In genomic region chr15:28789401-28790114, GRCh38 we compare ENCODE assay signal across 11 cellular contexts. TPM values are rescaled to one million over a fixed set of nuclear protein-coding genes. Genes with fewer than 3 reads are reported as not detected.
DNase-seq lines count a peak whose midpoint lies in the region; ATAC-seq, FAIRE-seq and TF ChIP-seq lines count a peak whose summit lies in the region.
"Not testable (repeated sequence)": the region's sequence is repeated elsewhere in the genome, so short reads cannot be mapped to it uniquely, and the experiment has no call there.
"Had no signal": no experiment of that assay in that cellular context is flagged by ENCODE, and none has a peak within 500 bp of the region (broad histone marks: within the 10 kb centered on the region; RNA-seq: fewer than 3 reads in every experiment).

No MANE protein-coding gene starts in this region.

- not testable (repeated sequence) for TF ChIP-seq POLR2A in H1 (IDR thresholded peaks at IDR 0.05; ENCODE audit: control extremely low read depth in 1 of 2, low read depth in 2 of 2, low read length in 2 of 2)

- H2AFZ ChIP-seq in H9 (ENCODE audit: low read length) = not testable (repeated sequence)
- peak overlapping the region; percentile 95; the same call in 1 of the 2 replicates for H2AFZ ChIP-seq in H1 (ENCODE audit: low read length)

- not testable (repeated sequence) for H3K36me3 Mint-ChIP-seq in H9 (ENCODE audit: insufficient read depth in 1 of 3, low read depth in 3 of 3); T-helper 17 cell (ENCODE audit: low read depth); activated T-helper 17 cell treated with anti-CD3 and anti-CD28 coated beads, Interleukin-2, amount 50 U/mL, for 72 hours (ENCODE audit: low read depth)

- H3K4me3 ChIP-seq in H1 (ENCODE audit: extremely low read depth in 1 of 4, insufficient read depth in 2 of 4, low read depth in 3 of 4, low read length in 4 of 4) (peak overlapping the region in 2 of 4 experiments; percentile 14 to 51; a peak in 3 of 8 replicates), iPS-15b (ENCODE audit: low read depth, low read length) (peak overlapping the region; percentile 22), aorta (ENCODE audit: low read length in 2 of 2) (peak overlapping the region in 1 of 2 donors; percentile 4)

- H4K5ac ChIP-seq in H9 (ENCODE audit: insufficient read length, low read depth, low read length); H1 (ENCODE audit: insufficient read length, low read depth, low read length): not testable (repeated sequence)

- not testable (repeated sequence) for H3K23ac ChIP-seq in H9 (ENCODE audit: insufficient read length, low read depth, low read length); H1 (ENCODE audit: insufficient read length)

- not testable (repeated sequence) for H4K20me1 ChIP-seq in H9 (ENCODE audit: control insufficient read depth, insufficient read depth, insufficient read length); H1 (replicated peaks in 1 of 2; ENCODE audit: control insufficient read depth in 1 of 2, insufficient read depth in 2 of 2, low read length in 2 of 2)

- not testable (repeated sequence) for H3K36me3 ChIP-seq in H1 (ENCODE audit: control insufficient read depth in 2 of 4, insufficient read depth in 4 of 4, low read length in 3 of 4); iPS-15b (ENCODE audit: control insufficient read depth, insufficient read depth, low read length); aorta (ENCODE audit: control insufficient read depth in 1 of 2, insufficient read depth in 2 of 2, low read length in 1 of 2)

- not testable (repeated sequence) for H2BK120ac ChIP-seq in H9 (ENCODE audit: low read depth, low read length, poor library complexity, severe bottlenecking); H1 (replicated peaks; ENCODE audit: low read depth, low read length)

- not testable (repeated sequence) for H2BK15ac ChIP-seq in H9 (ENCODE audit: low read depth, low read length); H1 (ENCODE audit: low read length)

- H2BK5ac ChIP-seq in H9 (ENCODE audit: insufficient read length, low read length); H1 (ENCODE audit: low read depth, low read length): not testable (repeated sequence)

- not testable (repeated sequence) for H3K4ac ChIP-seq in H9 (ENCODE audit: low read depth, low read length); H1 (replicated peaks; ENCODE audit: insufficient read length, low read depth, low read length)

- H3K27ac Mint-ChIP-seq in H9; T-helper 17 cell; activated T-helper 17 cell treated with anti-CD3 and anti-CD28 coated beads, Interleukin-2, amount 50 U/mL, for 72 hours: not testable (repeated sequence)

- H3K4me2 ChIP-seq in H9 (ENCODE audit: insufficient read depth, insufficient read length, low read length) = not testable (repeated sequence)
- H3K4me2 ChIP-seq in H1 (ENCODE audit: insufficient read depth in 1 of 2, low read depth in 2 of 2, low read length in 2 of 2) = peak overlapping the region; percentile 49 to 56; a peak in 3 of 4 replicates

- H2AK5ac ChIP-seq in H9 (ENCODE audit: insufficient read length, low read length); H1 (ENCODE audit: low read depth, low read length): not testable (repeated sequence)

- peak; percentile 64 for DNase-seq in H9
- peak; percentile 38 for DNase-seq in NCI-H2107 treated with DMSO at 0.1 percent for 48 hours (lab: John Stamatoyannopoulos, UW; ENCODE audit: unreplicated experiment)
- not testable (repeated sequence) for DNase-seq in T-helper 17 cell
- DNase-seq in H1 (ENCODE audit: low read depth in 1 of 2, low spot score in 2 of 2) = peak in 1 of 2 experiments; percentile 57
- DNase-seq in posterior vena cava (ENCODE audit: low spot score) = peak; percentile 43
- DNase-seq in aorta = peak in 1 of 2 donors; percentile 61

- POLR2A ChIA-PET in H1 (lab: Charles Lee; ENCODE audit: partially characterized antibody) = not testable (repeated sequence)

- H3K9ac ChIP-seq in H9 (ENCODE audit: extremely low read depth, insufficient read length, low read length); H1 (replicated peaks in 1 of 4; ENCODE audit: extremely low read depth in 1 of 4, low read depth in 3 of 4, low read length in 3 of 4); iPS-15b (ENCODE audit: low read depth, low read length): not testable (repeated sequence)

- H3K4me1 ChIP-seq in H9 (ENCODE audit: insufficient read depth, low read length); H1 (replicated peaks in 1 of 4; ENCODE audit: control insufficient read depth in 3 of 4, insufficient read depth in 4 of 4, low read length in 3 of 4); iPS-15b (ENCODE audit: control insufficient read depth, insufficient read depth, low read length); aorta (ENCODE audit: control insufficient read depth in 1 of 2, insufficient read depth in 2 of 2, low read length in 2 of 2): not testable (repeated sequence)

- H2BK20ac ChIP-seq in H9 (ENCODE audit: low read depth, low read length, poor library complexity, severe bottlenecking); H1 (ENCODE audit: low read length): not testable (repeated sequence)

- not testable (repeated sequence) for H2BK12ac ChIP-seq in H9 (ENCODE audit: insufficient read length, low read depth, low read length); H1 (ENCODE audit: low read depth, low read length)

- H3K9me3 ChIP-seq in H9 (ENCODE audit: control insufficient read depth, low read depth, low read length); T-helper 17 cell (ENCODE audit: control insufficient read depth, low read length, poor library complexity, severe bottlenecking); H1 (ENCODE audit: insufficient read depth in 2 of 2, low read depth in 1 of 2, low read length in 1 of 2); iPS-15b (ENCODE audit: control insufficient read depth, insufficient read depth, low read length); aorta (ENCODE audit: control insufficient read depth, low read length): not testable (repeated sequence)

- not testable (repeated sequence) for H3K56ac ChIP-seq in H9 (ENCODE audit: insufficient read length, low read depth, low read length); H1 (replicated peaks; ENCODE audit: insufficient read length, low read depth, low read length)

- intact Hi-C loops in posterior vena cava (cut with DNase I); aorta (cut with DNase I): not testable (repeated sequence)

- TF ChIP-seq EP300 in H1 (IDR thresholded peaks at IDR 0.05; ENCODE audit: borderline replicate concordance in 1 of 2, low read depth in 2 of 2, low read length in 2 of 2) = not testable (repeated sequence)

- H3K9me3 Mint-ChIP-seq in H9; activated T-helper 17 cell treated with anti-CD3 and anti-CD28 coated beads, Interleukin-2, amount 50 U/mL, for 72 hours: not testable (repeated sequence)

- TF ChIP-seq CTCF in H9 (conservative IDR thresholded peaks at IDR 0.05) = peak; percentile 55; the same call in 2 of the 3 replicates
- TF ChIP-seq CTCF in H1 (IDR thresholded peaks at IDR 0.05; ENCODE audit: control extremely low read depth in 1 of 3, insufficient read depth in 1 of 3, low read depth in 1 of 3, low read length in 3 of 3) = peak; percentile 30 to 45 (median 35)

- H3K27ac ChIP-seq in H9 (ENCODE audit: insufficient read length, low read depth, low read length); H1 (ENCODE audit: low read depth, low read length): not testable (repeated sequence)
- H3K27ac ChIP-seq in aorta (ENCODE audit: low read depth in 1 of 2, low read length in 2 of 2) = peak overlapping the region; percentile 58 to 67

- H4K91ac ChIP-seq in H9 (ENCODE audit: insufficient read length, low read depth, low read length); H1 (replicated peaks; ENCODE audit: insufficient read length, low read length): not testable (repeated sequence)

- H3K4me3 Mint-ChIP-seq in H9 (peak overlapping the region; percentile 46 to 60; a peak in 4 of 5 replicates), T-helper 17 cell (peak overlapping the region; percentile 7)
- peak overlapping the region; percentile 41 for H3K4me3 Mint-ChIP-seq in activated T-helper 17 cell treated with anti-CD3 and anti-CD28 coated beads, Interleukin-2, amount 50 U/mL, for 72 hours

- peak; percentile 51 to 52 for TF ChIP-seq RAD21 in H1 (IDR thresholded peaks at IDR 0.05 in 1 of 2, conservative IDR thresholded peaks at IDR 0.05 in 1 of 2; ENCODE audit: low read depth in 2 of 2, low read length in 2 of 2)

- not testable (repeated sequence) for H3K14ac ChIP-seq in H9 (ENCODE audit: insufficient read depth, low read length); H1 (ENCODE audit: insufficient read length)

- not testable (repeated sequence) for H3K79me2 ChIP-seq in H9 (ENCODE audit: insufficient read depth, low read length); H1 (ENCODE audit: control insufficient read depth in 1 of 2, insufficient read depth in 2 of 2, low read length in 2 of 2)

- H4K8ac ChIP-seq in H9 (replicated peaks; ENCODE audit: insufficient read length, low read depth, low read length); H1 (ENCODE audit: extremely low read depth, insufficient read depth, low read length): not testable (repeated sequence)

- H3K4me1 Mint-ChIP-seq in H9 = peaks cover 9 to 11% of the 10 kb centered on the region in 2 experiments
- not testable (repeated sequence) for H3K4me1 Mint-ChIP-seq in T-helper 17 cell; activated T-helper 17 cell treated with anti-CD3 and anti-CD28 coated beads, Interleukin-2, amount 50 U/mL, for 72 hours

- not testable (repeated sequence) for H3K18ac ChIP-seq in H9 (ENCODE audit: insufficient read length, low read depth, low read length); H1 (ENCODE audit: extremely low read depth, low read length)

- FAIRE-seq in H1 (lab: Jason Lieb, UNC) = not testable (repeated sequence)

- not testable (repeated sequence) for H3K79me1 ChIP-seq in H9 (ENCODE audit: insufficient read depth, low read depth, low read length, poor library complexity, severe bottlenecking); H1 (ENCODE audit: low read depth, low read length)

- WGBS in H9 (ENCODE audit: extremely low coverage, insufficient read length, low lambda C conversion rate) = no CpG with 5 or more reads among the region's 32 CpGs
- 61% methylated on average over 21 of the region's 32 CpGs; no CpG with 5 or more reads in 1 of the 2 experiments for WGBS in H1 (ENCODE audit: extremely low coverage in 1 of 2, insufficient coverage in 1 of 2, insufficient read length in 1 of 2, insufficient replicate concordance in 2 of 2, low coverage in 1 of 2, low lambda C conversion rate in 2 of 2, missing lambda C conversion rate in 1 of 2), 2 experiments
- 17 to 61% methylated on average over 22 of the region's 32 CpGs for WGBS in aorta, 2 donors

- CTCF ChIA-PET in H1 (lab: Charles Lee; ENCODE audit: partially characterized antibody) = interaction anchor here (0.9 kb wide), 1 partner anchor 125 kb away, joined by 3 read pairs; no protein-coding TSS in a partner anchor

- H3K27me3 Mint-ChIP-seq in H9 (ENCODE audit: low read depth) = not testable (repeated sequence)
- peaks cover 39% of the 10 kb centered on the region for H3K27me3 Mint-ChIP-seq in T-helper 17 cell
- peaks cover 32% of the 10 kb centered on the region for H3K27me3 Mint-ChIP-seq in activated T-helper 17 cell treated with anti-CD3 and anti-CD28 coated beads, Interleukin-2, amount 50 U/mL, for 72 hours

- not testable (repeated sequence) for H3K23me2 ChIP-seq in H9 (ENCODE audit: insufficient read length, low read depth, low read length, poor library complexity, severe bottlenecking); H1 (ENCODE audit: low read depth, low read length)

- H3K27me3 ChIP-seq in H9 (ENCODE audit: insufficient read depth, low read length); H1 (replicated peaks in 1 of 4; ENCODE audit: control insufficient read depth in 3 of 4, extremely low read depth in 1 of 4, insufficient read depth in 3 of 4, low read length in 3 of 4); iPS-15b (ENCODE audit: control insufficient read depth, insufficient read depth, low read length); aorta (ENCODE audit: control insufficient read depth in 1 of 2, insufficient read depth in 2 of 2, low read length in 1 of 2): not testable (repeated sequence)

- not testable (repeated sequence) for ATAC-seq in T-helper 17 cell
- peak; percentile 26 for ATAC-seq in activated T-helper 17 cell treated with anti-CD3 and anti-CD28 coated beads, Interleukin-2, amount 50 U/mL, for 72 hours (replicated peaks)
- peak; percentile 47 for ATAC-seq in aorta (ENCODE audit: low FRiP score)

- H3T11ph ChIP-seq in H9 (ENCODE audit: low read length) = not testable (repeated sequence)

RNA-seq across cellular contexts. Expression of gene GOLGA6L7, which starts 58.9 kb away (rescaled TPM):
- total RNA-seq in H9 (2021) = not detected in 2 replicates
- total RNA-seq in T-helper 17 cell = not detected
- total RNA-seq in activated T-helper 17 cell treated with anti-CD3 and anti-CD28 coated beads, Interleukin-2, amount 50 U/mL, for 72 hours = not detected
- total RNA-seq in H1 (2021; fragmentation: NEBNext Ultra II Directional; extraction: Animal tissue kit (Norgen Biotek cat#: 25700)) = not detected in 2 replicates
- not detected in 2 replicates for polyA plus RNA-seq in H1 (2011; rRNA removed)
- polyA plus RNA-seq in H1 (2011; cell fraction: cytosol; rRNA removed) = not detected
- polyA plus RNA-seq in H1 (2011; cell fraction: nucleus; rRNA removed) = not detected
- polyA plus RNA-seq in H1 (2012, experiment 1 of 2) = 0.17 to 0.22 TPM in 2 of 4 replicates, not detected in the others
- not detected for polyA plus RNA-seq in H1 (2012, experiment 2 of 2)
- polyA plus RNA-seq in H1 (2013, experiment 1 of 2) = not detected
- polyA plus RNA-seq in H1 (2013, experiment 2 of 2) = not detected
- polyA minus RNA-seq in H1 (2011; rRNA and poly(A)+ RNA removed) = not detected in 2 replicates
- not detected for polyA minus RNA-seq in H1 (2011; cell fraction: cytosol; rRNA and poly(A)+ RNA removed)
- polyA minus RNA-seq in H1 (2011; cell fraction: nucleus; rRNA and poly(A)+ RNA removed) = not detected
- not detected for total RNA-seq in posterior vena cava
- not detected for total RNA-seq in aorta
- polyA plus RNA-seq in aorta = not detected
- total RNA-seq: glomerular endothelial cell, PC-9 had no signal
- polyA plus RNA-seq: small intestine had no signal
